8 cellular contexts compared by ENCODE assay signal in genomic region chr1:52551476-52552235, GRCh38. TPM values are rescaled to one million over a fixed set of nuclear protein-coding genes. Genes with fewer than 3 reads are reported as not detected.
A peak's percentile ranks its signal among the peaks of the same experiment; 100 is the strongest.
DNase-seq lines count a peak whose midpoint lies in the region; ATAC-seq and TF ChIP-seq lines count a peak whose summit lies in the region.

No MANE protein-coding gene starts in this region.

- no peaks in the 10 kb centered on the region for H3K36me3 Mint-ChIP-seq in natural killer cell
- no peaks in the 10 kb centered on the region for H3K36me3 Mint-ChIP-seq in natural killer cell treated with Interleukin-12 subunit alpha and Interleukin-12 subunit beta and Interleukin-15 and Interleukin-18, amount 100 ng/mL, for 72 hours

- ATAC-seq in natural killer cell (no peak), HG03342 (IDR thresholded peaks at IDR 0.05; ENCODE audit: unreplicated experiment) (no peak)
- ATAC-seq in natural killer cell treated with Interleukin-12 subunit alpha and Interleukin-12 subunit beta and Interleukin-15 and Interleukin-18, amount 100 ng/mL, for 72 hours: no peak
- no peak for ATAC-seq in stimulated activated naive CD8-positive, alpha-beta T cell treated with anti-CD3 and anti-CD28 coated beads, Interleukin-15, Interleukin-2, amounts not matched to agents 100 U/mL and 50 U/mL, for 24 hours

- no peak overlapping the region for H3K27ac Mint-ChIP-seq in natural killer cell
- H3K27ac Mint-ChIP-seq in natural killer cell treated with Interleukin-12 subunit alpha and Interleukin-12 subunit beta and Interleukin-15 and Interleukin-18, amount 100 ng/mL, for 72 hours: no peak overlapping the region

- TF ChIP-seq POLR2A in breast epithelium (IDR thresholded peaks at IDR 0.05) (no peak), lower leg skin (IDR thresholded peaks at IDR 0.05) (no peak)

- TF ChIP-seq CTCF in natural killer cell (IDR thresholded peaks at IDR 0.05) (no peak), breast epithelium (IDR thresholded peaks at IDR 0.05) (no peak), lower leg skin (IDR thresholded peaks at IDR 0.05) (no peak)

- no peaks in the 10 kb centered on the region for H3K36me3 ChIP-seq in breast epithelium

- intact Hi-C loops in natural killer cell (cut with micrococcal nuclease): loop anchor here (1.0 to 5.0 kb wide), 5 partner anchors 51 to 185 kb away; partner anchors contain the start of genes CC2D1B, GPX7, ORC1 and PRPF38A
- intact Hi-C loops in breast epithelium (cut with DNase I; ENCODE audit: low total_unique reads): no loop called here
- intact Hi-C loops in lower leg skin (cut with DNase I; ENCODE audit: low total_unique reads): no loop called here

- H3K4me3 ChIP-seq in breast epithelium (peak overlapping the region; percentile 82 to 100 (median 98)), lower leg skin (ENCODE audit: low read depth, poor library complexity, severe bottlenecking) (peak overlapping the region; percentile 75)

- H3K4me1 Mint-ChIP-seq in natural killer cell: peaks cover 30 to 34% of the 10 kb centered on the region in 2 donors
- H3K4me1 Mint-ChIP-seq in natural killer cell treated with Interleukin-12 subunit alpha and Interleukin-12 subunit beta and Interleukin-15 and Interleukin-18, amount 100 ng/mL, for 72 hours (ENCODE audit: low read depth in 2 of 2): peaks cover 15 to 31% of the 10 kb centered on the region in 2 donors

- no peak overlapping the region for H3K4me3 Mint-ChIP-seq in natural killer cell
- H3K4me3 Mint-ChIP-seq in natural killer cell treated with Interleukin-12 subunit alpha and Interleukin-12 subunit beta and Interleukin-15 and Interleukin-18, amount 100 ng/mL, for 72 hours: no peak overlapping the region

- DNase-seq in natural killer cell (peak; percentile 26), SK-N-DZ (ENCODE audit: low spot score) (peak; percentile 23), breast epithelium (ENCODE audit: low spot score in 2 of 2) (no peak), lower leg skin (ENCODE audit: low spot score in 2 of 2) (no peak), NCI-H446 (lab: John Stamatoyannopoulos, UW) (no peak)
- no peak for DNase-seq in natural killer cell treated with Interleukin-12 subunit alpha and Interleukin-12 subunit beta and Interleukin-15 and Interleukin-18, amount 100 ng/mL, for 72 hours (ENCODE audit: low spot score)
- DNase-seq in stimulated activated naive CD8-positive, alpha-beta T cell treated with anti-CD3 and anti-CD28 coated beads, Interleukin-15, Interleukin-2, amounts not matched to agents 100 U/mL and 50 U/mL, for 24 hours: peak; percentile 34

- H3K27me3 Mint-ChIP-seq in natural killer cell (ENCODE audit: low read depth in 2 of 2): no peaks in the 10 kb centered on the region
- H3K27me3 Mint-ChIP-seq in natural killer cell treated with Interleukin-12 subunit alpha and Interleukin-12 subunit beta and Interleukin-15 and Interleukin-18, amount 100 ng/mL, for 72 hours: no peaks in the 10 kb centered on the region

- H3K4me1 ChIP-seq in breast epithelium: no peaks in the 10 kb centered on the region

- no peaks in the 10 kb centered on the region for H3K9me3 ChIP-seq in breast epithelium

- H3K9me3 Mint-ChIP-seq in natural killer cell: no peaks in the 10 kb centered on the region
- H3K9me3 Mint-ChIP-seq in natural killer cell treated with Interleukin-12 subunit alpha and Interleukin-12 subunit beta and Interleukin-15 and Interleukin-18, amount 100 ng/mL, for 72 hours: no peaks in the 10 kb centered on the region

- H3K27me3 ChIP-seq in breast epithelium: no peaks in the 10 kb centered on the region

- peak overlapping the region; percentile 94 to 96 for H3K27ac ChIP-seq in breast epithelium

- 5 to 7% methylated on average over 20 of the region's 20 CpGs for WGBS in lower leg skin, 2 donors

RNA-seq across cellular contexts. Expression of gene TUT4, which starts 1.2 kb away (rescaled TPM):
- total RNA-seq in natural killer cell (100 to 1,000 TPM; 124 to 156 (median 125) TPM), breast epithelium (10 to 100 TPM; 44.2 to 85.3 (median 68.8) TPM), lower leg skin (10 to 100 TPM; 36.8 to 94.0 (median 52.0) TPM)
- total RNA-seq in natural killer cell treated with Interleukin-12 subunit alpha and Interleukin-12 subunit beta and Interleukin-15 and Interleukin-18, amount 100 ng/mL, for 72 hours: 10 to 100 TPM; 50.7 to 85.8 TPM
- 30.2 and 36.1 TPM in 2 replicates for polyA plus RNA-seq in SK-N-DZ (2014; cell fraction: cytosol; rRNA removed)
- 71.3 and 111 TPM in 2 replicates for polyA plus RNA-seq in SK-N-DZ (2014; cell fraction: nucleus; rRNA removed)

RNA-seq across cellular contexts. Expression of gene GPX7, which starts 50.5 kb away (rescaled TPM):
- total RNA-seq in natural killer cell: 10 to 100 TPM in 2 of 3 donors, 1 to 10 TPM in 1; 9.7 to 10.6 (median 10.2) TPM
- 10 to 100 TPM; 17.3 to 23.2 TPM for total RNA-seq in natural killer cell treated with Interleukin-12 subunit alpha and Interleukin-12 subunit beta and Interleukin-15 and Interleukin-18, amount 100 ng/mL, for 72 hours
- not detected in 2 replicates for polyA plus RNA-seq in SK-N-DZ (2014; cell fraction: cytosol; rRNA removed)
- polyA plus RNA-seq in SK-N-DZ (2014; cell fraction: nucleus; rRNA removed): 0.56 TPM in 1 of 2 replicates, not detected in the other
- 10 to 100 TPM; 17.8 to 24.7 (median 20.3) TPM for total RNA-seq in breast epithelium
- 1 to 10 TPM; 4.8 to 9.1 (median 9.0) TPM for total RNA-seq in lower leg skin

Comparison
In these comparisons a context has a peak if more than half of its experiments do, and no peak if none do; other contexts are left out.
1. DNase-seq: peak in natural killer cell (single experiment), SK-N-DZ (single experiment) and stimulated activated naive CD8-positive, alpha-beta T cell treated with anti-CD3 and anti-CD28 coated beads, Interleukin-15, Interleukin-2, amounts not matched to agents 100 U/mL and 50 U/mL, for 24 hours (single experiment); none in natural killer cell treated with Interleukin-12 subunit alpha and Interleukin-12 subunit beta and Interleukin-15 and Interleukin-18, amount 100 ng/mL, for 72 hours (single experiment), breast epithelium (0 of 2), lower leg skin (0 of 2) and NCI-H446 (0 of 2).